In genomic region chr22:49235463-49236300, GRCh38 we compare ENCODE assay signal across 1 cellular context.
TF ChIP-seq lines count a peak whose summit lies in the region.

No MANE protein-coding gene starts in this region.

TF ChIP-seq in H1, 55 proteins besides CTCF, POLR2A, EP300 and RAD21 (continued from another document):
- TF ChIP-seq ATF2 (IDR thresholded peaks at IDR 0.05; ENCODE audit: low read length) (no peak), TCF12 (IDR thresholded peaks at IDR 0.05; ENCODE audit: low read depth, low read length) (no peak)
